ENCODE assay signal across 35 cellular contexts in genomic region chr3:14541646-14542045, GRCh38. TPM values are rescaled to one million over a fixed set of nuclear protein-coding genes. Genes with fewer than 3 reads are reported as not detected.
"Had no signal": no experiment of that assay in that cellular context is flagged by ENCODE, and none has a peak within 500 bp of the region (broad histone marks: within the 10 kb centered on the region; RNA-seq: fewer than 3 reads in every experiment).

No MANE protein-coding gene starts in this region.

- H3K9me3 ChIP-seq: Peyer's patch had no signal

- H3K27ac ChIP-seq: brain microvascular endothelial cell, Peyer's patch, RWPE1, VCaP had no signal

- H3K4me3 ChIP-seq: K562, Peyer's patch had no signal

- H3K36me3 ChIP-seq: brain microvascular endothelial cell, Peyer's patch had no signal

- ATAC-seq: activated CD8-positive, alpha-beta memory T cell treated with anti-CD3 and anti-CD28 coated beads, Interleukin-2, amount 10 ng/mL, durations not matched to agents 7 days and 5 days; activated naive CD8-positive, alpha-beta T cell treated with anti-CD3 and anti-CD28 coated beads, Interleukin-2, amount 50 U/mL, for 24 hours; K562; PC-3; Right ventricle myocardium inferior had no signal

- DNase-seq: activated B cell treated with CpG ODN at 0.5 μM for 24 hours; activated CD4-positive, alpha-beta memory T cell treated with anti-CD3 and anti-CD28 coated beads for 36 hours; activated CD4-positive, alpha-beta T cell treated with anti-CD3 and anti-CD28 coated beads for 4 hours; activated CD4-positive, alpha-beta T cell treated with anti-CD3 and anti-CD28 coated beads, Interleukin-2, amount 50 U/mL, for 1 hour; activated CD4-positive, CD25-positive, alpha-beta regulatory T cell treated with anti-CD3 and anti-CD28 coated beads, Interleukin-2, amount 50 U/mL, for 72 hours; activated CD8-positive, alpha-beta memory T cell treated with anti-CD3 and anti-CD28 coated beads for 24 hours; activated CD8-positive, alpha-beta memory T cell treated with anti-CD3 and anti-CD28 coated beads, Interleukin-2, amount 10 ng/mL, durations not matched to agents 7 days and 5 days; activated CD8-positive, alpha-beta memory T cell treated with anti-CD3 and anti-CD28 coated beads, Interleukin-2, amount 50 U/mL, for 48 hours; activated effector memory CD4-positive, alpha-beta T cell treated with Interleukin-2 at 50 U/mL for 16 hours; activated naive CD4-positive, alpha-beta T cell treated with anti-CD3 and anti-CD28 coated beads, Interleukin-2, amount 10 ng/mL, durations not matched to agents 7 days and 5 days; activated naive CD8-positive, alpha-beta T cell treated with anti-CD3 and anti-CD28 coated beads, Interleukin-2, amount 50 U/mL, for 24 hours; activated T-cell treated with anti-CD3 and anti-CD28 coated beads, Interleukin-2, amount 50 U/mL, for 48 hours; anterior cingulate cortex; brain microvascular endothelial cell; NCI-H1092 treated with DMSO at 0.1 percent for 48 hours; NCI-H1417; NCI-H146; NCI-H187; NCI-H2029 treated with DMSO at 0.1 percent for 48 hours; NCI-H2107; NCI-H2171; NCI-H510A; NCI-H526; NCI-H748 treated with DMSO at 0.1 percent for 48 hours; NK-92 treated with Interleukin-12 subunit alpha and Interleukin-12 subunit beta, amount 100 ng/mL, for 24 hours; PC-3; Peyer's patch; SW 1271; T-helper 1 cell; T-helper 2 cell; T-helper 9 cell had no signal

- H3K4me1 ChIP-seq: Peyer's patch had no signal

- H3K27me3 ChIP-seq: Peyer's patch had no signal

RNA-seq across cellular contexts. Expression of gene GRIP2, which starts 1.5 kb away (rescaled TPM):
- total RNA-seq: activated B cell treated with CpG ODN at 0.5 μM for 24 hours; activated CD4-positive, alpha-beta memory T cell treated with anti-CD3 and anti-CD28 coated beads for 36 hours; activated CD8-positive, alpha-beta memory T cell treated with anti-CD3 and anti-CD28 coated beads, Interleukin-2, amount 10 ng/mL, durations not matched to agents 7 days and 5 days; K562 had no signal
